ENCODE assay signal across 25 cellular contexts in genomic region chr10:42941790-42942189, GRCh38.
"Had no signal": no experiment of that assay in that cellular context is flagged by ENCODE, and none has a peak within 500 bp of the region (broad histone marks: within the 10 kb centered on the region; RNA-seq: fewer than 3 reads in every experiment).

No MANE protein-coding gene starts in this region.

- H3K9me3 ChIP-seq: psoas muscle, right atrium auricular region, testis, transverse colon had no signal

- H2AFZ ChIP-seq: parathyroid adenoma had no signal

- H3K4me1 ChIP-seq: parathyroid adenoma, psoas muscle, right atrium auricular region, testis, transverse colon had no signal

- H3K27me3 ChIP-seq: brain microvascular endothelial cell, right atrium auricular region, testis, transverse colon had no signal

- FAIRE-seq: astrocyte, keratinocyte had no signal

- H3K36me3 ChIP-seq: brain microvascular endothelial cell, right atrium auricular region, transverse colon had no signal

- ATAC-seq: esophagus mucosa; psoas muscle; stimulated activated naive CD8-positive, alpha-beta T cell treated with anti-CD3 and anti-CD28 coated beads, Interleukin-15, Interleukin-2, amounts not matched to agents 100 U/mL and 50 U/mL, for 24 hours; T-helper 17 cell had no signal

- DNase-seq: activated CD4-positive, alpha-beta memory T cell treated with anti-CD3 and anti-CD28 coated beads, Interleukin-2, amount 10 ng/mL, durations not matched to agents 7 days and 5 days; activated CD4-positive, alpha-beta T cell treated with anti-CD3 and anti-CD28 coated beads, Interleukin-2, amount 10 ng/mL, durations not matched to agents 7 days and 5 days; activated CD4-positive, CD25-positive, alpha-beta regulatory T cell treated with anti-CD3 and anti-CD28 coated beads, Interleukin-2, amount 50 U/mL, for 72 hours; activated gamma-delta T cell; activated naive CD4-positive, alpha-beta T cell treated with anti-CD3 and anti-CD28 coated beads, Interleukin-2, amount 50 U/mL, for 16 hours; amniotic stem cell; brain microvascular endothelial cell; foreskin fibroblast; hippocampal formation; left colon; mammary epithelial cell; naive B cell; nucleus accumbens; psoas muscle; stimulated activated CD4-positive, alpha-beta T cell treated with anti-CD3 and anti-CD28 coated beads, Interleukin-2, amount 100 ng/mL, for 48 hours; stimulated activated naive CD8-positive, alpha-beta T cell treated with anti-CD3 and anti-CD28 coated beads, Interleukin-15, Interleukin-2, amounts not matched to agents 100 U/mL and 50 U/mL, for 24 hours; T-helper 17 cell; T1000; testis; transverse colon had no signal

- H3K27ac ChIP-seq: brain microvascular endothelial cell, parathyroid adenoma, psoas muscle, right atrium auricular region, testis, transverse colon had no signal

- H3K4me3 ChIP-seq: psoas muscle, right atrium auricular region, testis, transverse colon had no signal

- H3K79me2 ChIP-seq: parathyroid adenoma had no signal

- H3K9ac ChIP-seq: parathyroid adenoma had no signal
